In genomic region chr4:108080752-108081151, GRCh38 we compare ENCODE assay signal across 14 cellular contexts.
A peak's percentile ranks its signal among the peaks of the same experiment; 100 is the strongest.
DNase-seq lines count a peak whose midpoint lies in the region; TF ChIP-seq lines count a peak whose summit lies in the region.
"Had no signal": no experiment of that assay in that cellular context is flagged by ENCODE, and none has a peak within 500 bp of the region (broad histone marks: within the 10 kb centered on the region; RNA-seq: fewer than 3 reads in every experiment).

No MANE protein-coding gene starts in this region.

- H3K4me3 ChIP-seq in thymus (ENCODE audit: low read length) (no peak overlapping the region), tibial artery (no peak overlapping the region)

- H3K27ac Mint-ChIP-seq in activated CD4-positive, alpha-beta T cell treated with anti-CD3 and anti-CD28 coated beads, Interleukin-2, amount 10 ng/mL, durations not matched to agents 24 days and 14 days: peak overlapping the region; percentile 78
- H3K27ac Mint-ChIP-seq: nephron had no signal

- H3K9me3 ChIP-seq in thymus (ENCODE audit: control insufficient read depth): no peaks in the 10 kb centered on the region
- no peaks in the 10 kb centered on the region for H3K9me3 ChIP-seq in tibial artery

- no peaks in the 10 kb centered on the region for H3K27me3 Mint-ChIP-seq in activated CD4-positive, alpha-beta T cell treated with anti-CD3 and anti-CD28 coated beads, Interleukin-2, amount 10 ng/mL, durations not matched to agents 24 days and 14 days

- WGBS in thymus: 91% methylated on average over 10 of the region's 10 CpGs

- H3K36me3 Mint-ChIP-seq in activated CD4-positive, alpha-beta T cell treated with anti-CD3 and anti-CD28 coated beads, Interleukin-2, amount 10 ng/mL, durations not matched to agents 24 days and 14 days (ENCODE audit: low read depth): peaks cover 61% of the 10 kb centered on the region

- H3K27ac ChIP-seq in thymus (ENCODE audit: low read depth) (peak overlapping the region; percentile 52), tibial artery (no peak overlapping the region)

- peaks cover 64% of the 10 kb centered on the region for H3K36me3 ChIP-seq in thymus (ENCODE audit: control insufficient read depth, insufficient read depth)
- no peaks in the 10 kb centered on the region for H3K36me3 ChIP-seq in tibial artery

- DNase-seq in activated CD4-positive, alpha-beta T cell treated with anti-CD3 and anti-CD28 coated beads, Interleukin-2, amount 10 ng/mL, durations not matched to agents 24 days and 14 days: peak; percentile 76
- DNase-seq in activated T-cell treated with anti-CD3 and anti-CD28 coated beads, Interleukin-2, amount 50 U/mL, for 48 hours: peak; percentile 54 to 57
- peak; percentile 31 for DNase-seq in effector CD8-positive, alpha-beta T cell (lab: John Stamatoyannopoulos, UW)
- no peak for DNase-seq in tibial artery
- no peak for DNase-seq in SKM-1 treated with dmso at 0.1 percent for 144 hours (lab: John Stamatoyannopoulos, UW; ENCODE audit: unreplicated experiment)
- no peak for DNase-seq in NCI-H524 (lab: John Stamatoyannopoulos, UW)
- DNase-seq: amygdala, dermis blood vessel endothelial cell, GF-D8, KG1, NCI-H1694 treated with DMSO at 0.1 percent for 48 hours, Right ventricle myocardium superior had no signal

- H3K27me3 ChIP-seq in thymus (ENCODE audit: control insufficient read depth, insufficient read depth): no peaks in the 10 kb centered on the region
- H3K27me3 ChIP-seq in tibial artery: no peaks in the 10 kb centered on the region

- H3K4me1 Mint-ChIP-seq in activated CD4-positive, alpha-beta T cell treated with anti-CD3 and anti-CD28 coated beads, Interleukin-2, amount 10 ng/mL, durations not matched to agents 24 days and 14 days: peaks cover 41% of the 10 kb centered on the region
- H3K4me1 Mint-ChIP-seq: nephron had no signal

- H3K9me3 Mint-ChIP-seq in activated CD4-positive, alpha-beta T cell treated with anti-CD3 and anti-CD28 coated beads, Interleukin-2, amount 10 ng/mL, durations not matched to agents 24 days and 14 days: no peaks in the 10 kb centered on the region
- H3K9me3 Mint-ChIP-seq: nephron had no signal

- peak overlapping the region; percentile 74 for H3K4me3 Mint-ChIP-seq in activated CD4-positive, alpha-beta T cell treated with anti-CD3 and anti-CD28 coated beads, Interleukin-2, amount 10 ng/mL, durations not matched to agents 24 days and 14 days
- H3K4me3 Mint-ChIP-seq: nephron had no signal

- H3K4me1 ChIP-seq in thymus (ENCODE audit: control insufficient read depth, insufficient read depth, low read length): peaks cover 8% of the 10 kb centered on the region
- no peaks in the 10 kb centered on the region for H3K4me1 ChIP-seq in tibial artery

- no peak for TF ChIP-seq CTCF in tibial artery (IDR thresholded peaks at IDR 0.05)

- intact Hi-C loops in activated CD4-positive, alpha-beta T cell treated with anti-CD3 and anti-CD28 coated beads, Interleukin-2, amount 10 ng/mL, durations not matched to agents 24 days and 14 days (cut with micrococcal nuclease): loop anchor here (1.0 kb wide), 1 partner anchor 11 kb away; no protein-coding TSS in a partner anchor
- intact Hi-C loops in tibial artery (cut with DNase I; ENCODE audit: low total_unique reads): no loop called here

Comparison
In these comparisons a context has a peak if more than half of its experiments do, and no peak if none do; other contexts are left out.
1. DNase-seq: peak in activated CD4-positive, alpha-beta T cell treated with anti-CD3 and anti-CD28 coated beads, Interleukin-2, amount 10 ng/mL, durations not matched to agents 24 days and 14 days (single experiment), activated T-cell treated with anti-CD3 and anti-CD28 coated beads, Interleukin-2, amount 50 U/mL, for 48 hours (2 of 2) and effector CD8-positive, alpha-beta T cell (single experiment); none in tibial artery (0 of 2), SKM-1 treated with dmso at 0.1 percent for 144 hours (single experiment) and NCI-H524 (0 of 2).